19 cellular contexts compared by ENCODE assay signal in the genomic region with DNA sequence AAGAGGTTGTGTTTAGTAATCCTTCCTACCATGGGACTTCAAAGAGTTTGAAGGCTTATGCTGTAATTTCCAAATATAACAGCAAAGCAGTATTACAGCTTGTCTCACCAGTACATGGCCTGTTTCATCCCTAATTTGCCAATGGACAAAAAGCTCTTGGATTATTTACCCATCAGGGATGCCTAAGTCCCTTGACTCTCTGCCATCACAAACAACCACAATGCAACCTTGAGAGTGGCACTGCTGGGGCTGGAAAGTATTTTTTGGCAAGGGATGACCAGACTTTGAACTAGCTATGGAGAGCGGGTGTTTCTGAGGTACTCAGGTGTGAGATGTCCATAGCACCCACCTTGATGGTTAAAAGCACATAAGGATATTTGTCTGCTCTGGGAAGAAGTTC. TPM values are rescaled to one million over a fixed set of nuclear protein-coding genes. Genes with fewer than 3 reads are reported as not detected.
"Had no signal": no experiment of that assay in that cellular context is flagged by ENCODE, and none has a peak within 500 bp of the region (broad histone marks: within the 10 kb centered on the region; RNA-seq: fewer than 3 reads in every experiment).

No MANE protein-coding gene starts in this region.

- H3K4me1 Mint-ChIP-seq: activated T-helper 17 cell treated with anti-CD3 and anti-CD28 coated beads, Interleukin-2, amount 50 U/mL, for 72 hours had no signal

- H3K9me3 Mint-ChIP-seq: activated T-helper 17 cell treated with anti-CD3 and anti-CD28 coated beads, Interleukin-2, amount 50 U/mL, for 72 hours had no signal

- H3K36me3 Mint-ChIP-seq: brain, naive B cell had no signal

- H3K9me3 ChIP-seq: adrenal gland, left ventricle myocardium inferior had no signal

- DNase-seq: activated CD4-positive, alpha-beta T cell treated with anti-CD3 and anti-CD28 coated beads, Interleukin-2, amount 50 U/mL, for 1 hour; activated CD4-positive, CD25-positive, alpha-beta regulatory T cell; activated naive CD4-positive, alpha-beta T cell treated with anti-CD3 and anti-CD28 coated beads, Interleukin-2, amount 50 U/mL, for 16 hours; activated T-cell treated with anti-CD3 and anti-CD28 coated beads for 4 hours; adrenal gland; cerebellar nuclear complex; endodermal cell; erythroblast; glutamatergic neuron; left ventricle myocardium inferior; naive B cell; small intestine; T-helper 2 cell; trophoblast cell had no signal

- H3K4me3 ChIP-seq: adrenal gland, left ventricle myocardium inferior had no signal

- H3K27ac Mint-ChIP-seq: activated T-helper 17 cell treated with anti-CD3 and anti-CD28 coated beads, Interleukin-2, amount 50 U/mL, for 72 hours; brain; endodermal cell; naive B cell had no signal

- H3K27me3 ChIP-seq: adrenal gland had no signal

- H3K4me3 Mint-ChIP-seq: activated T-helper 17 cell treated with anti-CD3 and anti-CD28 coated beads, Interleukin-2, amount 50 U/mL, for 72 hours; brain; endodermal cell; naive B cell had no signal

- H3K36me3 ChIP-seq: adrenal gland, left ventricle myocardium inferior had no signal

- ATAC-seq: activated T-helper 17 cell treated with anti-CD3 and anti-CD28 coated beads, Interleukin-2, amount 50 U/mL, for 72 hours had no signal

- FAIRE-seq: islet of Langerhans, small intestine, TTC549 had no signal

- H3K27me3 Mint-ChIP-seq: brain had no signal

RNA-seq across cellular contexts. Expression of a gene that starts 9.1 kb away (rescaled TPM):
- total RNA-seq: activated CD8-positive, alpha-beta memory T cell treated with anti-CD3 and anti-CD28 coated beads for 36 hours; activated T-helper 17 cell treated with anti-CD3 and anti-CD28 coated beads, Interleukin-2, amount 50 U/mL, for 72 hours had no signal
